8 cellular contexts compared by ENCODE assay signal in the genomic region with DNA sequence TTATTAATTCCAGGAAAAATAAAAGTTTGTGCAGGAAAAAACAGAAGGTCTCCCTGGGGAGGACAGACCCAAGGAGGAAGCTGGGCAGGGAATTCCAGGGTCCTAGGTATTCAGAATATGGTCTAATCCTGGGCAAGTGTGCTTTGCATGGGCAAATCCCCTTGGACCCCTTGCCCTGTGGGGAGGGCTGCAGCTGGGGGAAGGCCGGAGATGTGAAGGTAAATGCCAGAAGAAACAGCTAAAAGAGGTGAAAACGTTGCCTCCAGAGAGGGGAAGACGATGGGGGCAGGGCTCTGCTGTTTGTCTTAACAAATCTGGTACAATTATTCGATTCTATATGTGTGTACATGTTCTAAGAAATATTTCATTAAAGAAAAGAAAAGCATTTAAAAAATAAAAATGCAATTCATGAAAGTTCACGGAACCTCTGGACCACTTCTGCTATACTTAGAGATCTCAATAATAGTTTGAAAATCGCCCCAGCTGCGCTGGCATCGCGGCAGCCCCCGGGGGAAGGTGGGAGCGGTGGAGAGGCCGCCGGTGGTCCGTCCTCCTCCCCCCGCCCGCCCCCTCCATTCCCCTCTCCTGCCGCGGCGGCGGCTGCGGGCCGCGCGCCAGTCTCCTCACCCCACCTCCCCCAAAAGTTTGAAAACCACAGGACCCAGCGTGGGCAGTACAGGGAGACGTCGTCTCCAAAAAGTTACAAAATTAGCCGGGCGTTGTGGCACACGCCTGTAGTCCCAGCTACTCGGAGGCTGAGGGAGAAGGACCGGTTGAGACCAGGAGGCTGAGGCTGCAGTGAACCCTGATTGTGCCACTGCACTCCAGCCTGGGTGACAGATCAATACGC. TPM values are rescaled to one million over a fixed set of nuclear protein-coding genes. Genes with fewer than 3 reads are reported as not detected.
DNase-seq lines count a peak whose midpoint lies in the region; TF ChIP-seq lines count a peak whose summit lies in the region.

No MANE protein-coding gene starts in this region.

- no peak for DNase-seq in activated naive CD4-positive, alpha-beta T cell treated with anti-CD3 and anti-CD28 coated beads for 36 hours
- no peak for DNase-seq in activated naive CD4-positive, alpha-beta T cell (lab: John Stamatoyannopoulos, UW)
- DNase-seq in activated CD8-positive, alpha-beta memory T cell treated with anti-CD3 and anti-CD28 coated beads, Interleukin-2, amount 50 U/mL, for 48 hours, result peak; percentile 70
- peak; percentile 51 for DNase-seq in islet precursor cell
- no peak for DNase-seq in tibial artery
- DNase-seq in DMS 273 treated with DMSO at 0.1 percent for 48 hours (lab: John Stamatoyannopoulos, UW), result no peak
- no peak for DNase-seq in NCI-H1048 (lab: John Stamatoyannopoulos, UW)
- DNase-seq in kidney tubule cell (ENCODE audit: low spot score), result no peak

- no peak for TF ChIP-seq CTCF in tibial artery (IDR thresholded peaks at IDR 0.05)

- peak overlapping the region; percentile 89 to 91 for H3K27ac ChIP-seq in tibial artery

- H3K4me1 Mint-ChIP-seq in activated naive CD4-positive, alpha-beta T cell treated with anti-CD3 and anti-CD28 coated beads for 36 hours (ENCODE audit: low read depth), result peaks cover 20% of the 10 kb centered on the region

- H3K4me3 Mint-ChIP-seq in activated naive CD4-positive, alpha-beta T cell treated with anti-CD3 and anti-CD28 coated beads for 36 hours, result peak overlapping the region; percentile 79

- no peaks in the 10 kb centered on the region for H3K36me3 Mint-ChIP-seq in activated naive CD4-positive, alpha-beta T cell treated with anti-CD3 and anti-CD28 coated beads for 36 hours (ENCODE audit: low read depth)

- H3K36me3 ChIP-seq in tibial artery, result no peaks in the 10 kb centered on the region

- H3K9me3 Mint-ChIP-seq in activated naive CD4-positive, alpha-beta T cell treated with anti-CD3 and anti-CD28 coated beads for 36 hours, result no peaks in the 10 kb centered on the region

- peaks cover 12% of the 10 kb centered on the region for H3K27me3 Mint-ChIP-seq in activated naive CD4-positive, alpha-beta T cell treated with anti-CD3 and anti-CD28 coated beads for 36 hours (ENCODE audit: low read depth)

- H3K27ac Mint-ChIP-seq in activated naive CD4-positive, alpha-beta T cell treated with anti-CD3 and anti-CD28 coated beads for 36 hours, result no peak overlapping the region

- peak overlapping the region; percentile 57 to 69 for H3K4me3 ChIP-seq in tibial artery

- CTCF ChIA-PET in activated naive CD4-positive, alpha-beta T cell treated with anti-CD3 and anti-CD28 coated beads for 36 hours (lab: Charles Lee), result interaction anchor here (0.6 to 7.3 kb wide), 9 partner anchors 14 to 263 kb away, joined by 3 to 44 read pairs (median 4); a partner anchor contains a TSS

- intact Hi-C loops in activated naive CD4-positive, alpha-beta T cell treated with anti-CD3 and anti-CD28 coated beads for 36 hours (cut with micrococcal nuclease), result loop anchor here (1.0 to 5.0 kb wide), 7 partner anchors 40 to 357 kb away; a partner anchor contains a TSS
- intact Hi-C loops in tibial artery (cut with DNase I; ENCODE audit: low total_unique reads), result no loop called here

- H3K27me3 ChIP-seq in tibial artery, result no peaks in the 10 kb centered on the region

- H3K4me1 ChIP-seq in tibial artery, result peaks cover 0 to 23% (median 12%) of the 10 kb centered on the region in 4 donors

- no peaks in the 10 kb centered on the region for H3K9me3 ChIP-seq in tibial artery

RNA-seq across cellular contexts. Expression of a gene that starts 1.5 kb away (rescaled TPM):
- 1 to 10 TPM; 7.2 to 7.7 TPM for total RNA-seq in activated naive CD4-positive, alpha-beta T cell treated with anti-CD3 and anti-CD28 coated beads for 36 hours

RNA-seq across cellular contexts. Expression of a gene that starts 16.4 kb away (rescaled TPM):
- total RNA-seq in activated naive CD4-positive, alpha-beta T cell treated with anti-CD3 and anti-CD28 coated beads for 36 hours, result under 1 TPM in 1 of 2 experiments, not detected in 1; 0.12 TPM

RNA-seq across cellular contexts. Expression of a gene that starts 53.9 kb away (rescaled TPM):
- 10 to 100 TPM; 49.8 to 52.7 TPM for total RNA-seq in activated naive CD4-positive, alpha-beta T cell treated with anti-CD3 and anti-CD28 coated beads for 36 hours

Comparison
In these comparisons a context has a peak if more than half of its experiments do, and no peak if none do; other contexts are left out.
1. DNase-seq: peak in activated CD8-positive, alpha-beta memory T cell treated with anti-CD3 and anti-CD28 coated beads, Interleukin-2, amount 50 U/mL, for 48 hours (single experiment) and islet precursor cell (single experiment); none in activated naive CD4-positive, alpha-beta T cell treated with anti-CD3 and anti-CD28 coated beads for 36 hours (single experiment), activated naive CD4-positive, alpha-beta T cell (0 of 4), tibial artery (0 of 2), DMS 273 treated with DMSO at 0.1 percent for 48 hours (single experiment), NCI-H1048 (single experiment) and kidney tubule cell (single experiment).